1 cellular context compared by ENCODE assay signal in genomic region chr2:232431705-232432590, GRCh38.
TF ChIP-seq lines count a peak whose summit lies in the region.

No MANE protein-coding gene starts in this region.

TF ChIP-seq in K562, 482 proteins besides CTCF, POLR2A, EP300 and RAD21:
- TF ChIP-seq CHD2 (IDR thresholded peaks at IDR 0.05; ENCODE audit: low read depth, low read length) (no peak), RAD51 (IDR thresholded peaks at IDR 0.05; ENCODE audit: borderline replicate concordance, low read depth) (no peak), CAMTA2 (CRISPR knock-in tag; conservative IDR thresholded peaks at IDR 0.05) (no peak), ZNF583 (CRISPR knock-in tag; IDR thresholded peaks at IDR 0.05) (no peak), ZNF740 (CRISPR knock-in tag; IDR thresholded peaks at IDR 0.05) (no peak), ZNF740 (tag; IDR thresholded peaks at IDR 0.05) (no peak), ETS2 (tag; IDR thresholded peaks at IDR 0.05; ENCODE audit: borderline replicate concordance, poor library complexity, severe bottlenecking) (no peak), NCOA2 (IDR thresholded peaks at IDR 0.05; ENCODE audit: partially characterized antibody in 2 of 2) (no peak), CBX3 (IDR thresholded peaks at IDR 0.05; ENCODE audit: borderline replicate concordance in 1 of 2, low read length in 2 of 2) (no peak), ZNF184 (CRISPR knock-in tag; IDR thresholded peaks at IDR 0.05) (no peak), NONO (IDR thresholded peaks at IDR 0.05; ENCODE audit: low read depth in 2 of 2, low read length in 1 of 2) (no peak), WHSC1 (IDR thresholded peaks at IDR 0.05; ENCODE audit: low read length) (no peak), EWSR1 (IDR thresholded peaks at IDR 0.05; ENCODE audit: borderline replicate concordance, low read depth, partially characterized antibody) (no peak), SP2 (IDR thresholded peaks at IDR 0.05; ENCODE audit: extremely low read depth, low read depth, low read length, poor library complexity, severe bottlenecking) (no peak), NFIX (CRISPR knock-in tag; IDR thresholded peaks at IDR 0.05; ENCODE audit: low read depth) (no peak), XRCC5 (IDR thresholded peaks at IDR 0.05; ENCODE audit: low read depth, low read length) (no peak), NFE2 (IDR thresholded peaks at IDR 0.05; ENCODE audit: low read depth) (no peak), ZNF778 (CRISPR knock-in tag; IDR thresholded peaks at IDR 0.05) (no peak), TEAD4 (IDR thresholded peaks at IDR 0.05; ENCODE audit: low read length) (no peak), TEAD4 (CRISPR knock-in tag; IDR thresholded peaks at IDR 0.05; ENCODE audit: borderline replicate concordance) (no peak), ELK1 (CRISPR knock-in tag; IDR thresholded peaks at IDR 0.05) (no peak)
